ENCODE assay signal across 10 cellular contexts in the genomic region with DNA sequence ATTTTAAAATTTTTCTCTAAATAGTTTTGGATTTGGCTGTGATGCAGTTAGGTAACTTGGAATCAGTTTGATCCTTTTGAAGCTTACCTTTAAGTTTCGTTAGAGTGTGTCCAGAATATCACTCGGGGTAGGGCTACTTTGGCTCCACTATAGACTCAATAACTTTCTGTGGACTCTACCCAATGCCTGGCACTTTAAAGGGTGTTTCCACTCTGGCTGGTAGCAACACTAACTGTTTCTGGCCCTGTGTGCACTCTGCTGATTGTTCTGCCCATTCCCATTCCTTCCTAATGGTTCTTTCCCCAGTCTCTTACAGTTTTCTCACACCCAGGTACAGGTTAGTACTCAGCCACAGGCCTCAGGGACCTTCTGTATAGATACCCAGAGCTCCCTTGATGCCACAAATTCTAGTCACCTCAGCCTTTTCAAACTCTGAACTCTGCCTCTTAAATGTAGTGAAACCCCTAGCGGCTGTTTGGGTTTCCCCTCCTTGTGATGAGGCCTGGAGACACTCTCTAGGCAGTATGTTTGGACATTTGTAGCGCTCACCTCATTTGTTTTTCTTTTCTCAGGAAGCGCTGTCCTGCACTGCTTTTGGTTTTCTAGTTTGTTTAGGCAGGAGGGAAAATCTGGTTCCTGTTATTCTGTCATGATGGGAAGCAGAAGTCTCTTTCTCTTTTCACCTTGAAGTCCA. TPM values are rescaled to one million over a fixed set of nuclear protein-coding genes. Genes with fewer than 3 reads are reported as not detected.
DNase-seq lines count a peak whose midpoint lies in the region; ATAC-seq and TF ChIP-seq lines count a peak whose summit lies in the region.
"Had no signal": no experiment of that assay in that cellular context is flagged by ENCODE, and none has a peak within 500 bp of the region (broad histone marks: within the 10 kb centered on the region; RNA-seq: fewer than 3 reads in every experiment).

No MANE protein-coding gene starts in this region.

- H3K4me3 Mint-ChIP-seq in naive B cell: no peak overlapping the region
- no peak overlapping the region for H3K4me3 Mint-ChIP-seq in glutamatergic neuron (ENCODE audit: unreplicated experiment)
- H3K4me3 Mint-ChIP-seq: activated naive CD8-positive, alpha-beta T cell had no signal

- no peak for TF ChIP-seq CTCF in glutamatergic neuron (IDR thresholded peaks at IDR 0.05; ENCODE audit: partially characterized antibody, unreplicated experiment)

- DNase-seq in naive B cell (no peak), glutamatergic neuron (no peak), NOMO-1 treated with dmso at 0.1 percent for 144 hours (lab: John Stamatoyannopoulos, UW; ENCODE audit: unreplicated experiment) (no peak), DMS 273 treated with DMSO at 0.1 percent for 48 hours (lab: John Stamatoyannopoulos, UW) (no peak), NCI-H524 treated with DMSO at 0.1 percent for 48 hours (lab: John Stamatoyannopoulos, UW) (no peak)
- DNase-seq: hypothalamus had no signal

- H3K27me3 Mint-ChIP-seq in naive B cell: no peaks in the 10 kb centered on the region
- H3K27me3 Mint-ChIP-seq in glutamatergic neuron (ENCODE audit: unreplicated experiment): no peaks in the 10 kb centered on the region
- H3K27me3 Mint-ChIP-seq: activated naive CD8-positive, alpha-beta T cell had no signal

- peaks cover 46 to 55% (median 52%) of the 10 kb centered on the region in 3 donors for H3K4me1 Mint-ChIP-seq in naive B cell
- peaks cover 4% of the 10 kb centered on the region for H3K4me1 Mint-ChIP-seq in glutamatergic neuron (ENCODE audit: low read depth, unreplicated experiment)

- peaks cover 0 to 2% of the 10 kb centered on the region in 2 donors for H3K36me3 Mint-ChIP-seq in naive B cell
- H3K36me3 Mint-ChIP-seq in glutamatergic neuron (ENCODE audit: unreplicated experiment): no peaks in the 10 kb centered on the region

- H3K9me3 Mint-ChIP-seq in naive B cell: no peaks in the 10 kb centered on the region
- H3K9me3 Mint-ChIP-seq in glutamatergic neuron (ENCODE audit: unreplicated experiment): no peaks in the 10 kb centered on the region

- peak; percentile 96 for ATAC-seq in GM18511 (IDR thresholded peaks at IDR 0.05; ENCODE audit: unreplicated experiment)
- ATAC-seq in GM21529 (IDR thresholded peaks at IDR 0.05; ENCODE audit: unreplicated experiment): peak; percentile 97
- ATAC-seq in HG03460 (IDR thresholded peaks at IDR 0.05; ENCODE audit: unreplicated experiment): peak; percentile 90
- ATAC-seq in naive B cell (ENCODE audit: low read depth in 2 of 2): no peak

- H3K27ac Mint-ChIP-seq in naive B cell (peak overlapping the region in 5 of 6 donors; percentile 3 to 37 (median 6)), glutamatergic neuron (ENCODE audit: unreplicated experiment) (no peak overlapping the region)

RNA-seq across cellular contexts. Expression of a gene that starts 16.8 kb away (rescaled TPM):
- polyA plus RNA-seq in naive B cell (ENCODE audit: low read depth in 6 of 6): 10 to 100 TPM; 44.6 to 68.5 (median 52.7) TPM
- 40.5 TPM for total RNA-seq in glutamatergic neuron (ENCODE audit: unreplicated experiment)

Comparison
In these comparisons a context has a peak if more than half of its experiments do, and no peak if none do; other contexts are left out.
1. ATAC-seq: peak in GM18511 (single experiment), GM21529 (single experiment) and HG03460 (single experiment); none in naive B cell (0 of 2).